Comparison of ENCODE assay signal across 1 cellular context in the genomic region with DNA sequence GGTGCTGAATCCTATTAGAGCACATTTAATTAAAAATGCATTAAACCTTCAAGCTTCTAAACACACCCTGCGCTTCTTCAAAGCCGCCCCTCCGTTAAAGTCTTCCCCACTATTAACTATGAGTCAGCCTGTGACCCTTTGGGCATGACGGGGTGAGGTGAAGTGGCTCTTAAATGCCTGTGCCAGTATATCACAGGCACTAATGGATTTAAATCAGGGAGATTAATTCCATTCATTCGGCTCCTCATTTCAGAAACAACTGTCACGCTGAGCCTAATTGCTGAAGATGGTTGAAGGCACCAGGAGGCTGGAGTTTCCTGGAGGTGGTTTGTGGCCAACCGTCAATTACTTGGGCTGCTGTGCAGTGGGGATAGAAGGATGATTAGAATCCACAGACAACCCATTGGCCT.
TF ChIP-seq lines count a peak whose summit lies in the region.

No MANE protein-coding gene starts in this region.

TF ChIP-seq in HEK293, 187 proteins besides CTCF, POLR2A, EP300 and RAD21 (continued from another document):
- TF ChIP-seq, protein P1, sequence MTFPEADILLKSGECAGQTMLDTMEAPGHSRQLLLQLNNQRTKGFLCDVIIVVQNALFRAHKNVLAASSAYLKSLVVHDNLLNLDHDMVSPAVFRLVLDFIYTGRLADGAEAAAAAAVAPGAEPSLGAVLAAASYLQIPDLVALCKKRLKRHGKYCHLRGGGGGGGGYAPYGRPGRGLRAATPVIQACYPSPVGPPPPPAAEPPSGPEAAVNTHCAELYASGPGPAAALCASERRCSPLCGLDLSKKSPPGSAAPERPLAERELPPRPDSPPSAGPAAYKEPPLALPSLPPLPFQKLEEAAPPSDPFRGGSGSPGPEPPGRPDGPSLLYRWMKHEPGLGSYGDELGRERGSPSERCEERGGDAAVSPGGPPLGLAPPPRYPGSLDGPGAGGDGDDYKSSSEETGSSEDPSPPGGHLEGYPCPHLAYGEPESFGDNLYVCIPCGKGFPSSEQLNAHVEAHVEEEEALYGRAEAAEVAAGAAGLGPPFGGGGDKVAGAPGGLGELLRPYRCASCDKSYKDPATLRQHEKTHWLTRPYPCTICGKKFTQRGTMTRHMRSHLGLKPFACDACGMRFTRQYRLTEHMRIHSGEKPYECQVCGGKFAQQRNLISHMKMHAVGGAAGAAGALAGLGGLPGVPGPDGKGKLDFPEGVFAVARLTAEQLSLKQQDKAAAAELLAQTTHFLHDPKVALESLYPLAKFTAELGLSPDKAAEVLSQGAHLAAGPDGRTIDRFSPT (tag by site-specific recombination; IDR thresholded peaks at IDR 0.05): no peak; the same call in none of the 2 replicates
- 0 out of 2 replicates have a peak, but pooled peaks have one; percentile 19 for TF ChIP-seq KLF8 (tag by site-specific recombination; IDR thresholded peaks at IDR 0.05)
- no peak for TF ChIP-seq ZNF548 (tag by site-specific recombination; IDR thresholded peaks at IDR 0.05)
- no peak for TF ChIP-seq ZNF610 (tag by site-specific recombination; IDR thresholded peaks at IDR 0.05; ENCODE audit: borderline replicate concordance)
- no peak for TF ChIP-seq ZBTB20 (tag by site-specific recombination; IDR thresholded peaks at IDR 0.05)
- TF ChIP-seq FEZF1 (tag by site-specific recombination; IDR thresholded peaks at IDR 0.05): peak; percentile 75
- TF ChIP-seq, protein P2, sequence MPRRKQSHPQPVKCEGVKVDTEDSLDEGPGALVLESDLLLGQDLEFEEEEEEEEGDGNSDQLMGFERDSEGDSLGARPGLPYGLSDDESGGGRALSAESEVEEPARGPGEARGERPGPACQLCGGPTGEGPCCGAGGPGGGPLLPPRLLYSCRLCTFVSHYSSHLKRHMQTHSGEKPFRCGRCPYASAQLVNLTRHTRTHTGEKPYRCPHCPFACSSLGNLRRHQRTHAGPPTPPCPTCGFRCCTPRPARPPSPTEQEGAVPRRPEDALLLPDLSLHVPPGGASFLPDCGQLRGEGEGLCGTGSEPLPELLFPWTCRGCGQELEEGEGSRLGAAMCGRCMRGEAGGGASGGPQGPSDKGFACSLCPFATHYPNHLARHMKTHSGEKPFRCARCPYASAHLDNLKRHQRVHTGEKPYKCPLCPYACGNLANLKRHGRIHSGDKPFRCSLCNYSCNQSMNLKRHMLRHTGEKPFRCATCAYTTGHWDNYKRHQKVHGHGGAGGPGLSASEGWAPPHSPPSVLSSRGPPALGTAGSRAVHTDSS (tag by site-specific recombination; IDR thresholded peaks at IDR 0.05): no peak
- TF ChIP-seq ZNF140 (tag by site-specific recombination; IDR thresholded peaks at IDR 0.05): no peak
- TF ChIP-seq, protein P3, sequence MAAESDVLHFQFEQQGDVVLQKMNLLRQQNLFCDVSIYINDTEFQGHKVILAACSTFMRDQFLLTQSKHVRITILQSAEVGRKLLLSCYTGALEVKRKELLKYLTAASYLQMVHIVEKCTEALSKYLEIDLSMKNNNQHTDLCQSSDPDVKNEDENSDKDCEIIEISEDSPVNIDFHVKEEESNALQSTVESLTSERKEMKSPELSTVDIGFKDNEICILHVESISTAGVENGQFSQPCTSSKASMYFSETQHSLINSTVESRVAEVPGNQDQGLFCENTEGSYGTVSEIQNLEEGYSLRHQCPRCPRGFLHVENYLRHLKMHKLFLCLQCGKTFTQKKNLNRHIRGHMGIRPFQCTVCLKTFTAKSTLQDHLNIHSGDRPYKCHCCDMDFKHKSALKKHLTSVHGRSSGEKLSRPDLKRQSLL (tag by site-specific recombination; IDR thresholded peaks at IDR 0.05): no peak
- TF ChIP-seq KLF7 (tag by site-specific recombination; IDR thresholded peaks at IDR 0.05; ENCODE audit: borderline replicate concordance): no peak
- no peak for TF ChIP-seq ZNF155 (tag by site-specific recombination; IDR thresholded peaks at IDR 0.05)
- TF ChIP-seq ZNF112 (tag by site-specific recombination; IDR thresholded peaks at IDR 0.05): no peak
- TF ChIP-seq ZNF335 (tag by site-specific recombination; conservative IDR thresholded peaks at IDR 0.05): no peak
- TF ChIP-seq, protein P4, sequence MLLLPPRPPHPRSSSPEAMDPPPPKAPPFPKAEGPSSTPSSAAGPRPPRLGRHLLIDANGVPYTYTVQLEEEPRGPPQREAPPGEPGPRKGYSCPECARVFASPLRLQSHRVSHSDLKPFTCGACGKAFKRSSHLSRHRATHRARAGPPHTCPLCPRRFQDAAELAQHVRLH (tag by site-specific recombination; IDR thresholded peaks at IDR 0.05): no peak
- TF ChIP-seq ZFP69B (tag by site-specific recombination; IDR thresholded peaks at IDR 0.05): no peak
- TF ChIP-seq REPIN1 (tag by site-specific recombination; IDR thresholded peaks at IDR 0.05; ENCODE audit: low read depth): no peak
- TF ChIP-seq, protein P5, sequence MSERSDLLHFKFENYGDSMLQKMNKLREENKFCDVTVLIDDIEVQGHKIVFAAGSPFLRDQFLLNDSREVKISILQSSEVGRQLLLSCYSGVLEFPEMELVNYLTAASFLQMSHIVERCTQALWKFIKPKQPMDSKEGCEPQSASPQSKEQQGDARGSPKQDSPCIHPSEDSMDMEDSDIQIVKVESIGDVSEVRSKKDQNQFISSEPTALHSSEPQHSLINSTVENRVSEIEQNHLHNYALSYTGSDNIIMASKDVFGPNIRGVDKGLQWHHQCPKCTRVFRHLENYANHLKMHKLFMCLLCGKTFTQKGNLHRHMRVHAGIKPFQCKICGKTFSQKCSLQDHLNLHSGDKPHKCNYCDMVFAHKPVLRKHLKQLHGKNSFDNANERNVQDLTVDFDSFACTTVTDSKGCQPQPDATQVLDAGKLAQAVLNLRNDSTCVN (tag by site-specific recombination; optimal IDR thresholded peaks at IDR 0.05): peak; percentile 11
- no peak for TF ChIP-seq ZNF132 (tag by site-specific recombination; IDR thresholded peaks at IDR 0.05; ENCODE audit: borderline replicate concordance)
- no peak for TF ChIP-seq SALL2 (tag by site-specific recombination; IDR thresholded peaks at IDR 0.05; ENCODE audit: borderline replicate concordance)
- TF ChIP-seq SP2 (tag by site-specific recombination; IDR thresholded peaks at IDR 0.05): no peak
- TF ChIP-seq ZNF501 (tag by site-specific recombination; IDR thresholded peaks at IDR 0.05): no peak
- TF ChIP-seq, protein P6, sequence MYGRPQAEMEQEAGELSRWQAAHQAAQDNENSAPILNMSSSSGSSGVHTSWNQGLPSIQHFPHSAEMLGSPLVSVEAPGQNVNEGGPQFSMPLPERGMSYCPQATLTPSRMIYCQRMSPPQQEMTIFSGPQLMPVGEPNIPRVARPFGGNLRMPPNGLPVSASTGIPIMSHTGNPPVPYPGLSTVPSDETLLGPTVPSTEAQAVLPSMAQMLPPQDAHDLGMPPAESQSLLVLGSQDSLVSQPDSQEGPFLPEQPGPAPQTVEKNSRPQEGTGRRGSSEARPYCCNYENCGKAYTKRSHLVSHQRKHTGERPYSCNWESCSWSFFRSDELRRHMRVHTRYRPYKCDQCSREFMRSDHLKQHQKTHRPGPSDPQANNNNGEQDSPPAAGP (tag by site-specific recombination; IDR thresholded peaks at IDR 0.05): peak; percentile 83; the same call in 1 of the 2 replicates
- TF ChIP-seq ZNF10 (tag by site-specific recombination; IDR thresholded peaks at IDR 0.05): 0 out of 2 replicates have a peak, but pooled peaks have one; percentile 36
- TF ChIP-seq ZNF621 (tag by site-specific recombination; IDR thresholded peaks at IDR 0.05): no peak
- peak; percentile 86 for TF ChIP-seq TCF7L2 (IDR thresholded peaks at IDR 0.05; ENCODE audit: borderline replicate concordance, low read depth, low read length)
- TF ChIP-seq EGR2 (tag by site-specific recombination; IDR thresholded peaks at IDR 0.05; ENCODE audit: low read depth): no peak
- no peak for TF ChIP-seq TRIM28 (IDR thresholded peaks at IDR 0.05; ENCODE audit: borderline replicate concordance, low read length)
- TF ChIP-seq ZNF830 (tag by site-specific recombination; IDR thresholded peaks at IDR 0.05; ENCODE audit: low read depth): no peak
- peak; percentile 93 for TF ChIP-seq ZIC2 (tag by site-specific recombination; IDR thresholded peaks at IDR 0.05)
- TF ChIP-seq, protein P7, sequence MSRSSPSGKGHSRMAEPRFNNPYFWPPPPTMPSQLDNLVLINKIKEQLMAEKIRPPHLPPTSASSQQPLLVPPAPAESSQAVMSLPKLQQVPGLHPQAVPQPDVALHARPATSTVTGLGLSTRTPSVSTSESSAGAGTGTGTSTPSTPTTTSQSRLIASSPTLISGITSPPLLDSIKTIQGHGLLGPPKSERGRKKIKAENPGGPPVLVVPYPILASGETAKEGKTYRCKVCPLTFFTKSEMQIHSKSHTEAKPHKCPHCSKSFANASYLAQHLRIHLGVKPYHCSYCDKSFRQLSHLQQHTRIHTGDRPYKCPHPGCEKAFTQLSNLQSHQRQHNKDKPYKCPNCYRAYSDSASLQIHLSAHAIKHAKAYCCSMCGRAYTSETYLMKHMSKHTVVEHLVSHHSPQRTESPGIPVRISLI (tag by site-specific recombination; IDR thresholded peaks at IDR 0.05): no peak
- TF ChIP-seq WT1 (tag by site-specific recombination; IDR thresholded peaks at IDR 0.05): peak; percentile 88
- TF ChIP-seq ZNF624 (tag by site-specific recombination; IDR thresholded peaks at IDR 0.05): no peak
- TF ChIP-seq ZNF560 (tag by site-specific recombination; IDR thresholded peaks at IDR 0.05; ENCODE audit: borderline replicate concordance): no peak
- TF ChIP-seq ZNF302 (tag by site-specific recombination; IDR thresholded peaks at IDR 0.05; ENCODE audit: low read depth): no peak
- no peak for TF ChIP-seq ZBTB17 (tag by site-specific recombination; IDR thresholded peaks at IDR 0.05)
- no peak for TF ChIP-seq ZNF600 (tag by site-specific recombination; IDR thresholded peaks at IDR 0.05)
- no peak for TF ChIP-seq ZNF121 (tag by site-specific recombination; IDR thresholded peaks at IDR 0.05)
- peak; percentile 85 for TF ChIP-seq GFI1B (tag by site-specific recombination; IDR thresholded peaks at IDR 0.05)
- TF ChIP-seq ZNF394 (tag by site-specific recombination; IDR thresholded peaks at IDR 0.05; ENCODE audit: borderline replicate concordance): peak; percentile 65; the same call in 1 of the 2 replicates
- no peak for TF ChIP-seq ZNF76 (tag by site-specific recombination; IDR thresholded peaks at IDR 0.05; ENCODE audit: borderline replicate concordance, low read depth)
- TF ChIP-seq, protein P8, sequence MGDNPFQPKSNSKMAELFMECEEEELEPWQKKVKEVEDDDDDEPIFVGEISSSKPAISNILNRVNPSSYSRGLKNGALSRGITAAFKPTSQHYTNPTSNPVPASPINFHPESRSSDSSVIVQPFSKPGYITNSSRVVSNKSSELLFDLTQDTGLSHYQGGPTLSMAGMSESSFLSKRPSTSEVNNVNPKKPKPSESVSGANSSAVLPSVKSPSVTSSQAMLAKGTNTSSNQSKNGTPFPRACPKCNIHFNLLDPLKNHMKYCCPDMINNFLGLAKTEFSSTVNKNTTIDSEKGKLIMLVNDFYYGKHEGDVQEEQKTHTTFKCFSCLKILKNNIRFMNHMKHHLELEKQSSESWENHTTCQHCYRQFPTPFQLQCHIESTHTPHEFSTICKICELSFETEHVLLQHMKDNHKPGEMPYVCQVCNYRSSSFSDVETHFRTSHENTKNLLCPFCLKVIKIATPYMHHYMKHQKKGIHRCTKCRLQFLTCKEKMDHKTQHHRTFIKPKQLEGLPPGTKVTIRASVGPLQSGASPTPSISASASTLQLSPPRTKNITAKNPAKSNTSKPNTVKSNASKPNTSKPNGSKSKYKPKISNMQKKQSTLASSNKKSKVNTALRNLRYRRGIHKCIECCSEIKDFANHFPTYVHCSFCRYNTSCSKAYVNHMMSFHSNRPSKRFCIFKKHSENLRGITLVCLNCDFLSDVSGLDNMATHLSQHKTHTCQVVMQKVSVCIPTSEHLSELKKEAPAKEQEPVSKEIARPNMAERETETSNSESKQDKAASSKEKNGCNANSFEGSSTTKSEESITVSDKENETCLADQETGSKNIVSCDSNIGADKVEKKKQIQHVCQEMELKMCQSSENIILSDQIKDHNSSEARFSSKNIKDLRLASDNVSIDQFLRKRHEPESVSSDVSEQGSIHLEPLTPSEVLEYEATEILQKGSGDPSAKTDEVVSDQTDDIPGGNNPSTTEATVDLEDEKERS (tag by site-specific recombination; IDR thresholded peaks at IDR 0.05): no peak
- no peak for TF ChIP-seq SP3 (tag by site-specific recombination; IDR thresholded peaks at IDR 0.05)
- TF ChIP-seq, protein P9, sequence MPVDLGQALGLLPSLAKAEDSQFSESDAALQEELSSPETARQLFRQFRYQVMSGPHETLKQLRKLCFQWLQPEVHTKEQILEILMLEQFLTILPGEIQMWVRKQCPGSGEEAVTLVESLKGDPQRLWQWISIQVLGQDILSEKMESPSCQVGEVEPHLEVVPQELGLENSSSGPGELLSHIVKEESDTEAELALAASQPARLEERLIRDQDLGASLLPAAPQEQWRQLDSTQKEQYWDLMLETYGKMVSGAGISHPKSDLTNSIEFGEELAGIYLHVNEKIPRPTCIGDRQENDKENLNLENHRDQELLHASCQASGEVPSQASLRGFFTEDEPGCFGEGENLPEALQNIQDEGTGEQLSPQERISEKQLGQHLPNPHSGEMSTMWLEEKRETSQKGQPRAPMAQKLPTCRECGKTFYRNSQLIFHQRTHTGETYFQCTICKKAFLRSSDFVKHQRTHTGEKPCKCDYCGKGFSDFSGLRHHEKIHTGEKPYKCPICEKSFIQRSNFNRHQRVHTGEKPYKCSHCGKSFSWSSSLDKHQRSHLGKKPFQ (tag by site-specific recombination; IDR thresholded peaks at IDR 0.05): no peak
- TF ChIP-seq ZNF174 (tag by site-specific recombination; IDR thresholded peaks at IDR 0.05): no peak
